In the genomic region with DNA sequence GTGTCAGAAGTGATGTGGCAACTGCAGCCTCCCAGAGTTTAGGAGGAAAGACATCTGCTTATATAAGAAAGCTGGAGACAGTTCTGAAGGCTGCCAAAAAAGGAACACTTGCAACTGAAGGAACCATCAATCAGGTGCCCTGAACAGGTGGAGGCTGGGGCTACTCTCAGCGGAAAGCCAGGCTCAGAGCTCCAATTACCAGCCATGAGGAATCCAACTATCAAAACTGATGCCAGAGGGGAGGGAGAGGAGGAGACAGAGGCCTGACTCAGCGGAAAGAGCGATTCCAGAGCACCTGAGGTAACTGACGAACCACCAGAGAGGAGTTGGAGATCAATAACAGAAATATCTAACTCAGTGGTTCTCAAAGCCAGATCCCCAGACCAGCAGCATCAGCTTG, we compare ENCODE assay signal across 1 cellular context.
A peak's percentile ranks its signal among the peaks of the same experiment; 100 is the strongest.
TF ChIP-seq lines count a peak whose summit lies in the region.

No MANE protein-coding gene starts in this region.

TF ChIP-seq in HEK293, 187 proteins besides CTCF, POLR2A, EP300 and RAD21:
- TF ChIP-seq OVOL3 (tag by site-specific recombination; IDR thresholded peaks at IDR 0.05) (no peak), ZNF776 (tag by site-specific recombination; IDR thresholded peaks at IDR 0.05; ENCODE audit: borderline replicate concordance) (no peak), ZNF350 (tag by site-specific recombination; IDR thresholded peaks at IDR 0.05) (no peak), ZNF311 (tag by site-specific recombination; IDR thresholded peaks at IDR 0.05; ENCODE audit: borderline replicate concordance) (no peak), ZFP3 (tag by site-specific recombination; IDR thresholded peaks at IDR 0.05; ENCODE audit: low read depth) (no peak), ZBTB17 (tag by site-specific recombination; IDR thresholded peaks at IDR 0.05) (peak; percentile 71)
